Comparison of ENCODE assay signal across 8 cellular contexts in genomic region chr2:2698182-2699116, GRCh38.
DNase-seq lines count a peak whose midpoint lies in the region; ATAC-seq, FAIRE-seq and TF ChIP-seq lines count a peak whose summit lies in the region.

No MANE protein-coding gene starts in this region.

- H3K27ac ChIP-seq in A549 (no peak overlapping the region), lower lobe of right lung (no peak overlapping the region)

- H3K4me3 ChIP-seq in A549 (no peak overlapping the region), lower lobe of right lung (no peak overlapping the region)

- H3K36me3 Mint-ChIP-seq in chondrocyte (ENCODE audit: low read depth): no peaks in the 10 kb centered on the region

- intact Hi-C loops in lower lobe of right lung (cut with DNase I): no loop called here

- H3K4me2 ChIP-seq in A549: no peak overlapping the region

- H3K9me3 ChIP-seq in A549: no peaks in the 10 kb centered on the region
- no peaks in the 10 kb centered on the region for H3K9me3 ChIP-seq in lower lobe of right lung

- FAIRE-seq in A549 (lab: Jason Lieb, UNC) (no peak), GM12891 (lab: Jason Lieb, UNC) (no peak)

- TF ChIP-seq CTCF in A549 (IDR thresholded peaks at IDR 0.05) (peak; percentile 25; the same call in 2 of the 3 replicates), chondrocyte (IDR thresholded peaks at IDR 0.05) (peak; percentile 57), GM13976 (IDR thresholded peaks at IDR 0.05; ENCODE audit: borderline replicate concordance, control extremely low read depth, extremely low read depth, insufficient read depth, missing control alignments) (no peak), lower lobe of right lung (IDR thresholded peaks at IDR 0.05) (no peak)

- 37% methylated on average over 20 of the region's 23 CpGs for WGBS in A549 (ENCODE audit: missing lambda C conversion rate)

- no peak overlapping the region for H3K27ac Mint-ChIP-seq in chondrocyte (ENCODE audit: unreplicated experiment)

- peak; percentile 31 to 68; a peak in 4 of 6 replicates for ATAC-seq in A549
- ATAC-seq in lower lobe of right lung: no peak

- H3K27me3 Mint-ChIP-seq in chondrocyte (ENCODE audit: low read depth): peaks cover 24% of the 10 kb centered on the region

- peak; percentile 23 to 46; a peak in 3 of 5 replicates for TF ChIP-seq RAD21 in A549 (conservative IDR thresholded peaks at IDR 0.05 in 1 of 2, IDR thresholded peaks at IDR 0.05 in 1 of 2)

- no peaks in the 10 kb centered on the region for H3K9me3 Mint-ChIP-seq in chondrocyte (ENCODE audit: low read depth)

- H3K4me1 Mint-ChIP-seq in chondrocyte (ENCODE audit: low read depth): no peaks in the 10 kb centered on the region

- H3K4me1 ChIP-seq in A549 (no peaks in the 10 kb centered on the region), lower lobe of right lung (no peaks in the 10 kb centered on the region)

- TF ChIP-seq POLR2A in A549 (IDR thresholded peaks at IDR 0.05; ENCODE audit: low read length) (no peak), GM12891 (IDR thresholded peaks at IDR 0.05; ENCODE audit: low read depth, low read length) (no peak)

- no peak overlapping the region for H3K4me3 Mint-ChIP-seq in chondrocyte (ENCODE audit: unreplicated experiment)

- no peak for TF ChIP-seq EP300 in A549 (IDR thresholded peaks at IDR 0.05)

- H3K36me3 ChIP-seq in lower lobe of right lung: no peaks in the 10 kb centered on the region

- POLR2A ChIA-PET in A549 (lab: Yijun Ruan, JAX): no interaction called here

- DNase-seq in A549 (ENCODE audit: low read depth in 1 of 2, low spot score in 1 of 2) (peak; percentile 33 to 57), ELR (ENCODE audit: low read depth) (peak; percentile 1), NCI-H2107 treated with DMSO at 0.1 percent for 48 hours (lab: John Stamatoyannopoulos, UW; ENCODE audit: unreplicated experiment) (peak; percentile 86), chondrocyte (ENCODE audit: low spot score) (no peak), superior temporal gyrus (ENCODE audit: extremely low spot score) (no peak), GM12891 (ENCODE audit: insufficient read length, low spot score) (no peak), GM13976 (ENCODE audit: low spot score) (no peak), lower lobe of right lung (no peak)

- CTCF ChIA-PET in A549 (lab: Yijun Ruan, JAX): interaction anchor here (1.0 to 1.6 kb wide), 10 partner anchors 8 to 578 kb away, joined by 3 to 4 read pairs (median 4); no protein-coding TSS in a partner anchor

- in situ Hi-C loops in GM13976 (cut with MboI; ENCODE audit: low sequenced_read_pairs, unreplicated experiment): no loop called here

- H3K27me3 ChIP-seq in lower lobe of right lung (ENCODE audit: low read depth): peaks cover 6% of the 10 kb centered on the region

TF ChIP-seq in A549, 52 proteins besides CTCF, POLR2A, EP300 and RAD21:
- TF ChIP-seq PHF8 (IDR thresholded peaks at IDR 0.05; ENCODE audit: borderline replicate concordance, low read depth): no peak
- peak; percentile 32; the same call in 1 of the 3 replicates for TF ChIP-seq SMC3 (IDR thresholded peaks at IDR 0.05)
- TF ChIP-seq PBX3 (IDR thresholded peaks at IDR 0.05): no peak
- TF ChIP-seq MAX (IDR thresholded peaks at IDR 0.05): no peak
- peak; percentile 10; the same call in 1 of the 2 replicates for TF ChIP-seq USF2 (IDR thresholded peaks at IDR 0.05)
- no peak for TF ChIP-seq ZSCAN20 (CRISPR knock-in tag; IDR thresholded peaks at IDR 0.05)
- TF ChIP-seq CBX8 (IDR thresholded peaks at IDR 0.05): no peak
- TF ChIP-seq ATOH8 (CRISPR knock-in tag; IDR thresholded peaks at IDR 0.05; ENCODE audit: low read depth): no peak
- TF ChIP-seq TP53 (CRISPR knock-in tag; IDR thresholded peaks at IDR 0.05): no peak

TF ChIP-seq in GM12891, 5 proteins besides CTCF, POLR2A, EP300 and RAD21:
- TF ChIP-seq TAF1 (IDR thresholded peaks at IDR 0.05; ENCODE audit: low read depth, low read length) (no peak), POU2F2 (IDR thresholded peaks at IDR 0.05; ENCODE audit: low read depth, low read length) (no peak), POLR2AphosphoS5 (IDR thresholded peaks at IDR 0.05; ENCODE audit: low read depth, low read length) (no peak), PAX5 (IDR thresholded peaks at IDR 0.05; ENCODE audit: insufficient read depth, low read length, severe bottlenecking) (no peak), SPI1 (IDR thresholded peaks at IDR 0.05; ENCODE audit: low read depth, low read length) (no peak)

Comparison
In these comparisons a context has a peak if more than half of its experiments do, and no peak if none do; other contexts are left out.
1. ATAC-seq: peak in A549 (2 of 2); none in lower lobe of right lung (0 of 2).
2. DNase-seq: peak in A549 (2 of 2), ELR (single experiment) and NCI-H2107 treated with DMSO at 0.1 percent for 48 hours (single experiment); none in chondrocyte (single experiment), superior temporal gyrus (single experiment), GM12891 (single experiment), GM13976 (single experiment) and lower lobe of right lung (single experiment).
3. CTCF ChIP-seq: peak in A549 (single experiment) and chondrocyte (single experiment); none in GM13976 (single experiment) and lower lobe of right lung (single experiment).